ENCODE assay signal across 18 cellular contexts in genomic region chr17:17565471-17566365, GRCh38. TPM values are rescaled to one million over a fixed set of nuclear protein-coding genes. Genes with fewer than 3 reads are reported as not detected.
DNase-seq lines count a peak whose midpoint lies in the region; ATAC-seq and TF ChIP-seq lines count a peak whose summit lies in the region.
"Had no signal": no experiment of that assay in that cellular context is flagged by ENCODE, and none has a peak within 500 bp of the region (broad histone marks: within the 10 kb centered on the region; RNA-seq: fewer than 3 reads in every experiment).

No MANE protein-coding gene starts in this region.

- intact Hi-C loops in IMR-90 (cut with micrococcal nuclease) (no loop called here), testis (cut with DNase I; ENCODE audit: low total_unique reads) (loop anchor here (10.0 kb wide), 1 partner anchor 71 kb away; the partner anchor contains the start of gene RASD1)

- H4K20me1 ChIP-seq in IMR-90 (ENCODE audit: insufficient read depth, low read length): peaks cover 22% of the 10 kb centered on the region; the same call in 1 of the 2 replicates

- H3K4me2 ChIP-seq in IMR-90 (ENCODE audit: low read depth, low read length) (no peak overlapping the region), mesendoderm (ENCODE audit: low read length) (no peak overlapping the region)

- no peak overlapping the region for H4K91ac ChIP-seq in IMR-90 (ENCODE audit: insufficient read depth, low read depth, low read length)

- no peak overlapping the region for H3K4ac ChIP-seq in IMR-90 (ENCODE audit: low read depth, low read length)
- no peak overlapping the region for H3K4ac ChIP-seq in mesendoderm (ENCODE audit: low read depth, low read length)

- no TSS peak for BruUV-seq in IMR-90 (replicated peaks; lab: Mats Ljungman, UMichigan)

- no peak overlapping the region for H2BK20ac ChIP-seq in IMR-90 (ENCODE audit: low read depth, low read length)

- 90% methylated on average over 2 of the region's 11 CpGs; no CpG with 5 or more reads in 1 of the 2 experiments for WGBS in IMR-90 (ENCODE audit: extremely low coverage in 2 of 2, insufficient read length in 1 of 2), 2 experiments
- WGBS in mesendoderm (ENCODE audit: extremely low coverage, insufficient coverage, low lambda C conversion rate): no CpG with 5 or more reads among the region's 11 CpGs
- 66 to 80% methylated on average over 9 to 11 of the region's 11 CpGs for WGBS in testis, 2 donors

- POLR2A ChIA-PET in IMR-90 (lab: Charles Lee; ENCODE audit: unreplicated experiment): no interaction called here

- H4K5ac ChIP-seq in IMR-90 (ENCODE audit: low read depth, low read length) (no peak overlapping the region), mesendoderm (ENCODE audit: low read length) (no peak overlapping the region)

- no peak overlapping the region for H3K4me3 ChIP-seq in IMR-90 (ENCODE audit: insufficient read depth, low read depth, low read length)
- H3K4me3 ChIP-seq in duodenal mucosa (ENCODE audit: low read depth in 1 of 2, low read length in 2 of 2): no peak overlapping the region
- no peak overlapping the region for H3K4me3 ChIP-seq in mesendoderm (ENCODE audit: low read length)
- H3K4me3 ChIP-seq in testis: no peak overlapping the region
- H3K4me3 ChIP-seq: K562, sigmoid colon, SJCRH30, uterus had no signal

- H4K8ac ChIP-seq in IMR-90 (ENCODE audit: low read depth in 2 of 2, low read length in 2 of 2) (no peak overlapping the region), mesendoderm (ENCODE audit: low read depth, low read length) (no peak overlapping the region)

- in situ Hi-C loops in IMR-90 (cut with MboI; ENCODE audit: low sequenced_read_pairs): loop anchor here (5.0 kb wide), 1 partner anchor 63 kb away; no protein-coding TSS in a partner anchor

- H3K14ac ChIP-seq in IMR-90 (replicated peaks; ENCODE audit: low read depth, low read length): no peak overlapping the region

- H2BK120ac ChIP-seq in IMR-90 (ENCODE audit: low read depth, low read length) (no peak overlapping the region), mesendoderm (ENCODE audit: low read depth, low read length) (no peak overlapping the region)

- peaks cover 2% of the 10 kb centered on the region; the same call in 1 of the 2 replicates for H3K4me1 ChIP-seq in IMR-90 (ENCODE audit: control insufficient read depth, insufficient read depth, low read length)
- H3K4me1 ChIP-seq in duodenal mucosa (ENCODE audit: control insufficient read depth in 1 of 2, insufficient read depth in 2 of 2, low read length in 2 of 2): peaks cover 36 to 39% of the 10 kb centered on the region in 2 donors
- H3K4me1 ChIP-seq in mesendoderm (ENCODE audit: control insufficient read depth, low read depth, low read length): peaks cover 1% of the 10 kb centered on the region
- peaks cover 71% of the 10 kb centered on the region for H3K4me1 ChIP-seq in testis
- H3K4me1 ChIP-seq: uterus had no signal

- H3K9ac ChIP-seq in IMR-90 (ENCODE audit: low read depth, low read length) (no peak overlapping the region), duodenal mucosa (ENCODE audit: low read depth in 1 of 2, low read length in 2 of 2) (no peak overlapping the region), mesendoderm (ENCODE audit: low read length) (no peak overlapping the region)

- peak overlapping the region; percentile 14 for H2AFZ ChIP-seq in IMR-90 (replicated peaks; ENCODE audit: low read length, poor library complexity)

- ATAC-seq in IMR-90 (ENCODE audit: low read depth) (peak; percentile 35; the same call in 1 of the 2 replicates), HG03442 (IDR thresholded peaks at IDR 0.05; ENCODE audit: unreplicated experiment) (no peak)
- ATAC-seq: K562; natural killer cell; stimulated activated naive B cell treated with anti-CD40 and anti-IgM and Interleukin-4, amounts not matched to agents 10 μg/mL and 1 μg/mL and 100 μg/mL, for 72 hours had no signal

- no peaks in the 10 kb centered on the region; the same call in 1 of the 2 replicates for H3K9me1 ChIP-seq in IMR-90 (ENCODE audit: insufficient read depth, low read length)

- H2AK5ac ChIP-seq in IMR-90 (ENCODE audit: low read depth, low read length): no peak overlapping the region
- no peak overlapping the region for H2AK5ac ChIP-seq in mesendoderm (ENCODE audit: low read length)

- no peak overlapping the region for H3K27ac ChIP-seq in IMR-90 (ENCODE audit: insufficient read depth, low read length)
- H3K27ac ChIP-seq in duodenal mucosa (ENCODE audit: low read depth, low read length): peak overlapping the region; percentile 17
- no peak overlapping the region for H3K27ac ChIP-seq in mesendoderm (ENCODE audit: low read depth, low read length)
- peak overlapping the region; percentile 65 to 86 for H3K27ac ChIP-seq in testis
- H3K27ac ChIP-seq: SJCRH30, uterus had no signal

- no peak overlapping the region for H2BK15ac ChIP-seq in IMR-90 (ENCODE audit: low read depth, low read length)
- no peak overlapping the region for H2BK15ac ChIP-seq in mesendoderm (replicated peaks; ENCODE audit: low read depth)

- H3K9me3 ChIP-seq in IMR-90 (ENCODE audit: control insufficient read depth, insufficient read depth, low read length): no peaks in the 10 kb centered on the region
- no peaks in the 10 kb centered on the region for H3K9me3 ChIP-seq in duodenal mucosa (ENCODE audit: control insufficient read depth in 1 of 2, low read length in 2 of 2)
- no peaks in the 10 kb centered on the region for H3K9me3 ChIP-seq in testis
- H3K9me3 ChIP-seq: sigmoid colon, SJCRH30, uterus had no signal

- CTCF ChIA-PET in IMR-90 (lab: Yijun Ruan, JAX): interaction anchor here (0.6 to 1.1 kb wide), 2 partner anchors 18 to 48 kb away, joined by 4 read pairs; no protein-coding TSS in a partner anchor

- TF ChIP-seq RAD21 in IMR-90 (IDR thresholded peaks at IDR 0.05; ENCODE audit: low read length): no peak

- H3K79me1 ChIP-seq in IMR-90 (ENCODE audit: low read depth in 1 of 2, low read length in 2 of 2) (no peaks in the 10 kb centered on the region; a peak in 1 of 4 replicates), mesendoderm (ENCODE audit: low read length) (no peaks in the 10 kb centered on the region)

- no peaks in the 10 kb centered on the region for H3K36me3 ChIP-seq in IMR-90 (ENCODE audit: control insufficient read depth, insufficient read depth, low read length)
- H3K36me3 ChIP-seq in duodenal mucosa (ENCODE audit: control insufficient read depth in 1 of 2, insufficient read depth in 2 of 2, low read length in 2 of 2): no peaks in the 10 kb centered on the region
- H3K36me3 ChIP-seq in mesendoderm (ENCODE audit: control insufficient read depth, insufficient read depth, low read length): no peaks in the 10 kb centered on the region
- no peaks in the 10 kb centered on the region for H3K36me3 ChIP-seq in testis (ENCODE audit: low read depth, missing control alignments)
- H3K36me3 ChIP-seq: sigmoid colon, SJCRH30, uterus had no signal

- H3K23ac ChIP-seq in IMR-90 (ENCODE audit: low read depth, low read length) (no peak overlapping the region), mesendoderm (ENCODE audit: low read length) (no peak overlapping the region)

- no peak overlapping the region for H3K56ac ChIP-seq in IMR-90 (ENCODE audit: extremely low read depth, insufficient read depth, low read length)
- H3K56ac ChIP-seq in mesendoderm (ENCODE audit: low read length): peak overlapping the region; percentile 25

- no peak overlapping the region for H2AK9ac ChIP-seq in IMR-90 (replicated peaks; ENCODE audit: low read depth, low read length, poor library complexity)

- DNase-seq in IMR-90: no peak
- no peak for DNase-seq in mesendoderm
- peak; percentile 72 for DNase-seq in testis
- DNase-seq in retina: no peak
- DNase-seq in amygdala (lab: John Stamatoyannopoulos, UW): no peak
- DNase-seq: activated CD4-positive, alpha-beta T cell treated with anti-CD3 and anti-CD28 coated beads, Interleukin-2, amount 10 ng/mL, durations not matched to agents 24 days and 14 days; activated T-cell treated with anti-CD3 and anti-CD28 coated beads for 4 hours; CD4-positive, CD25-positive, alpha-beta regulatory T cell; central memory CD4-positive, alpha-beta T cell; natural killer cell; NCI-H2171 treated with DMSO at 0.1 percent for 48 hours; sigmoid colon; stimulated activated naive B cell treated with anti-CD40 and anti-IgM and Interleukin-4, amounts not matched to agents 10 μg/mL and 1 μg/mL and 100 μg/mL, for 72 hours; uterus had no signal

- TF ChIP-seq POLR2A in IMR-90 (IDR thresholded peaks at IDR 0.05; ENCODE audit: low read depth, low read length) (no peak), testis (IDR thresholded peaks at IDR 0.05) (no peak)

- H3K18ac ChIP-seq in IMR-90 (ENCODE audit: low read depth, low read length) (no peak overlapping the region), mesendoderm (ENCODE audit: low read length) (no peak overlapping the region)

- TF ChIP-seq CTCF in IMR-90 (conservative IDR thresholded peaks at IDR 0.05; ENCODE audit: low read depth, low read length): no peak
- TF ChIP-seq CTCF in testis (IDR thresholded peaks at IDR 0.05): no peak

- no peaks in the 10 kb centered on the region for H3K79me2 ChIP-seq in mesendoderm (ENCODE audit: control insufficient read depth, insufficient read depth, low read length)

- H2BK5ac ChIP-seq in IMR-90 (ENCODE audit: low read depth, low read length, poor library complexity, severe bottlenecking): no peak overlapping the region
- H2BK5ac ChIP-seq in mesendoderm (ENCODE audit: low read length): no peak overlapping the region

- dilution Hi-C loops in IMR-90 (cut with HindIII; ENCODE audit: low sequenced_read_pairs, unreplicated experiment): no loop called here

- no peaks in the 10 kb centered on the region for H3K27me3 ChIP-seq in IMR-90 (ENCODE audit: control insufficient read depth, insufficient read depth, low read length)
- no peaks in the 10 kb centered on the region for H3K27me3 ChIP-seq in duodenal mucosa (ENCODE audit: control insufficient read depth in 1 of 2, insufficient read depth in 2 of 2, low read length in 2 of 2)
- no peaks in the 10 kb centered on the region for H3K27me3 ChIP-seq in mesendoderm (ENCODE audit: insufficient read depth, low read length, poor library complexity)
- H3K27me3 ChIP-seq in testis: no peaks in the 10 kb centered on the region
- H3K27me3 ChIP-seq: sigmoid colon, SJCRH30, uterus had no signal

TF ChIP-seq in IMR-90, 13 proteins besides CTCF, POLR2A, EP300 and RAD21 (continues in another document):
- TF ChIP-seq MXI1 (IDR thresholded peaks at IDR 0.05; ENCODE audit: borderline replicate concordance, low read depth, low read length) (no peak), RCOR1 (IDR thresholded peaks at IDR 0.05; ENCODE audit: insufficient replicate concordance, low read length) (no peak), MAZ (IDR thresholded peaks at IDR 0.05; ENCODE audit: borderline replicate concordance, low read depth, low read length) (no peak), MAFK (IDR thresholded peaks at IDR 0.05; ENCODE audit: low read depth, low read length) (no peak)

RNA-seq across cellular contexts. Expression of gene PEMT, which starts 25.8 kb away (rescaled TPM):
- total RNA-seq in IMR-90 (2012; rRNA removed) (23.3 and 25.0 TPM in 2 replicates), testis (100 to 1,000 TPM in 1 of 2 donors, 10 to 100 TPM in 1; 83.1 to 120 TPM)
- polyA plus RNA-seq in IMR-90 (2012; rRNA removed) (49.5 and 54.5 TPM in 2 replicates), testis (ENCODE audit: insufficient read depth, low read depth, low replicate concordance) (66.0 TPM)
- polyA plus RNA-seq in IMR-90 (2012; cell fraction: cytosol; rRNA removed): 32.8 and 68.4 TPM in 2 replicates
- 12.5 and 28.3 TPM in 2 replicates for polyA plus RNA-seq in IMR-90 (2012; cell fraction: nucleus; rRNA removed; ENCODE audit: low replicate concordance)
- 32.2 TPM for polyA plus RNA-seq in mesendoderm (2013, experiment 1 of 2)
- polyA plus RNA-seq in mesendoderm (2013, experiment 2 of 2): 34.1 TPM

Comparison
In these comparisons a context has a peak if more than half of its experiments do, and no peak if none do; other contexts are left out.
1. H3K27ac ChIP-seq: peak in duodenal mucosa (single experiment) and testis (2 of 2); none in IMR-90 (single experiment) and mesendoderm (single experiment).